Comparison of ENCODE assay signal across 7 cellular contexts in genomic region chr7:117014673-117015133, GRCh38.
DNase-seq lines count a peak whose midpoint lies in the region; ATAC-seq, FAIRE-seq and TF ChIP-seq lines count a peak whose summit lies in the region.

No MANE protein-coding gene starts in this region.

- H3K4me3 Mint-ChIP-seq in brain = peak overlapping the region in 3 of 5 experiments; percentile 50 to 58 (median 56)

- in situ Hi-C loops in transverse colon (cut with MboI; ENCODE audit: low pct_ligation_motif_present in 1 of 4, low pct_unique_long_range_greater_than_20kb in 1 of 4, low sequenced_read_pairs in 3 of 4) = no loop called here

- peak; percentile 26 for DNase-seq in GM18507 (ENCODE audit: extremely low spot score, insufficient read length, low read depth)
- peak; percentile 63 for DNase-seq in NCI-H2171 (lab: John Stamatoyannopoulos, UW)
- peak; percentile 66 to 68 (median 67) for DNase-seq in right lobe of liver
- DNase-seq in transverse colon = peak; percentile 28

- 5% methylated on average over 6 of the region's 6 CpGs for WGBS in right lobe of liver (ENCODE audit: insufficient coverage, low coverage, low lambda C conversion rate, missing lambda C conversion rate)
- WGBS in transverse colon (ENCODE audit: low coverage in 1 of 2), 2 donors = 11 to 12% methylated on average over 3 to 6 of the region's 6 CpGs

- H3K27ac Mint-ChIP-seq in brain = peak overlapping the region in 2 of 5 experiments; percentile 36 to 64

- H3K9me3 ChIP-seq in HEK293 (ENCODE audit: control insufficient read depth, insufficient read depth, low read depth, low read length) (no peaks in the 10 kb centered on the region), right lobe of liver (no peaks in the 10 kb centered on the region), transverse colon (no peaks in the 10 kb centered on the region)

- TF ChIP-seq POLR2A in right lobe of liver (IDR thresholded peaks at IDR 0.05) (no peak), transverse colon (IDR thresholded peaks at IDR 0.05) (no peak)

- POLR2A ChIA-PET in HEK293 (lab: Yijun Ruan, JAX) = no interaction called here

- TF ChIP-seq CTCF in HEK293 (tag by site-specific recombination; IDR thresholded peaks at IDR 0.05) (no peak), brain (conservative IDR thresholded peaks at IDR 0.05) (no peak), right lobe of liver (IDR thresholded peaks at IDR 0.05) (no peak), transverse colon (IDR thresholded peaks at IDR 0.05) (no peak)

- no peak overlapping the region for H3K4me3 ChIP-seq in HEK293 (ENCODE audit: low read depth, low read length)
- H3K4me3 ChIP-seq in right lobe of liver = no peak overlapping the region
- H3K4me3 ChIP-seq in transverse colon = peak overlapping the region in 1 of 4 donors; percentile 8

- peaks cover 20% of the 10 kb centered on the region for H3K4me1 Mint-ChIP-seq in brain

- H3K4me1 ChIP-seq in HEK293 (ENCODE audit: control insufficient read depth, insufficient read depth, low read length) (peaks cover 20% of the 10 kb centered on the region; the same call in 1 of the 2 replicates), right lobe of liver (peaks cover 0 to 15% (median 7%) of the 10 kb centered on the region in 4 donors), transverse colon (peaks cover 8 to 30% (median 8%) of the 10 kb centered on the region in 4 donors)

- no peak overlapping the region for H3K27ac ChIP-seq in HEK293 (ENCODE audit: extremely low read depth, low read depth, low read length)
- H3K27ac ChIP-seq in right lobe of liver = peak overlapping the region in 2 of 3 donors; percentile 0 to 22
- no peak overlapping the region for H3K27ac ChIP-seq in transverse colon

- H3K36me3 Mint-ChIP-seq in brain = no peaks in the 10 kb centered on the region

- H3K27me3 ChIP-seq in right lobe of liver (no peaks in the 10 kb centered on the region), transverse colon (no peaks in the 10 kb centered on the region)

- intact Hi-C loops in right lobe of liver (cut with DNase I) (no loop called here), transverse colon (cut with DNase I; ENCODE audit: low total_unique reads) (no loop called here)

- no peaks in the 10 kb centered on the region for H3K36me3 ChIP-seq in HEK293 (ENCODE audit: control insufficient read depth in 2 of 2, insufficient read depth in 1 of 2, low read length in 2 of 2)
- H3K36me3 ChIP-seq in right lobe of liver = no peaks in the 10 kb centered on the region
- H3K36me3 ChIP-seq in transverse colon = no peaks in the 10 kb centered on the region

- peaks cover 2% of the 10 kb centered on the region for H3K27me3 Mint-ChIP-seq in brain

- peak; percentile 87 for FAIRE-seq in GM18507 (lab: Jason Lieb, UNC)

- H3K9me3 Mint-ChIP-seq in brain = no peaks in the 10 kb centered on the region

- no peak for TF ChIP-seq EP300 in transverse colon (IDR thresholded peaks at IDR 0.05; ENCODE audit: low read depth)

- ATAC-seq in right lobe of liver (peak; percentile 93 to 99 (median 97)), GM21360 (IDR thresholded peaks at IDR 0.05; ENCODE audit: unreplicated experiment) (no peak)

- CTCF ChIA-PET in HEK293 (lab: Yijun Ruan, JAX) = interaction anchor here (0.9 kb wide), 1 partner anchor 111 kb away, joined by 3 read pairs; no protein-coding TSS in a partner anchor

TF ChIP-seq in HEK293, 187 proteins besides CTCF, POLR2A, EP300 and RAD21 (continues in another document):
- TF ChIP-seq ZNF791 (tag by site-specific recombination; IDR thresholded peaks at IDR 0.05) (no peak), ZNF114 (tag by site-specific recombination; IDR thresholded peaks at IDR 0.05) (no peak), ZBTB17 (tag by site-specific recombination; IDR thresholded peaks at IDR 0.05) (peak; percentile 80), ZNF629 (tag by site-specific recombination; IDR thresholded peaks at IDR 0.05) (no peak), ZNF202 (tag by site-specific recombination; IDR thresholded peaks at IDR 0.05; ENCODE audit: borderline replicate concordance) (no peak), ZSCAN30 (tag by site-specific recombination; IDR thresholded peaks at IDR 0.05) (no peak), ZBTB48 (tag by site-specific recombination; IDR thresholded peaks at IDR 0.05) (no peak), ZNF677 (tag by site-specific recombination; IDR thresholded peaks at IDR 0.05) (no peak), SALL2 (tag by site-specific recombination; IDR thresholded peaks at IDR 0.05; ENCODE audit: borderline replicate concordance) (no peak), ZNF514 (tag by site-specific recombination; IDR thresholded peaks at IDR 0.05) (no peak), INSM2 (tag by site-specific recombination; IDR thresholded peaks at IDR 0.05) (no peak), ZNF501 (tag by site-specific recombination; IDR thresholded peaks at IDR 0.05) (no peak), ZNF473 (tag by site-specific recombination; IDR thresholded peaks at IDR 0.05) (no peak), WT1 (tag by site-specific recombination; IDR thresholded peaks at IDR 0.05) (no peak), ZNF280D (tag by site-specific recombination; IDR thresholded peaks at IDR 0.05) (no peak), ZNF645 (tag by site-specific recombination; IDR thresholded peaks at IDR 0.05) (no peak), ZNF837 (tag by site-specific recombination; IDR thresholded peaks at IDR 0.05) (no peak), BCL11A (tag by site-specific recombination; IDR thresholded peaks at IDR 0.05; ENCODE audit: low read depth) (no peak), ZNF670 (tag by site-specific recombination; IDR thresholded peaks at IDR 0.05; ENCODE audit: low read depth) (no peak), SCRT2 (tag by site-specific recombination; IDR thresholded peaks at IDR 0.05) (no peak), ZNF433 (tag by site-specific recombination; IDR thresholded peaks at IDR 0.05; ENCODE audit: low read depth) (no peak), ZNF335 (tag by site-specific recombination; conservative IDR thresholded peaks at IDR 0.05) (peak; percentile 89), ZNF341 (tag by site-specific recombination; IDR thresholded peaks at IDR 0.05; ENCODE audit: low read depth) (no peak), ZNF830 (tag by site-specific recombination; IDR thresholded peaks at IDR 0.05; ENCODE audit: low read depth) (no peak), ZNF777 (tag by site-specific recombination; IDR thresholded peaks at IDR 0.05; ENCODE audit: borderline replicate concordance) (no peak), BCL6B (tag by site-specific recombination; IDR thresholded peaks at IDR 0.05) (no peak)

Comparison
In these comparisons a context has a peak if more than half of its experiments do, and no peak if none do; other contexts are left out.
1. H3K27ac ChIP-seq: peak in right lobe of liver (2 of 3); none in HEK293 (single experiment) and transverse colon (0 of 4).
2. Peak in every context shown above with its lines, with median percentiles within 50 percentile points of each other: DNase-seq.